In genomic region chr7:2290877-2291276, GRCh38 we compare ENCODE assay signal across 1 cellular context.
A peak's percentile ranks its signal among the peaks of the same experiment; 100 is the strongest.
TF ChIP-seq lines count a peak whose summit lies in the region.

No MANE protein-coding gene starts in this region.

TF ChIP-seq in HepG2, 621 proteins besides CTCF, POLR2A, EP300 and RAD21:
- TF ChIP-seq ZNF343 (CRISPR knock-in tag; IDR thresholded peaks at IDR 0.05) (no peak), ZNF121 (CRISPR knock-in tag; IDR thresholded peaks at IDR 0.05) (peak; percentile 63)
